ENCODE assay signal across 18 cellular contexts in the genomic region with DNA sequence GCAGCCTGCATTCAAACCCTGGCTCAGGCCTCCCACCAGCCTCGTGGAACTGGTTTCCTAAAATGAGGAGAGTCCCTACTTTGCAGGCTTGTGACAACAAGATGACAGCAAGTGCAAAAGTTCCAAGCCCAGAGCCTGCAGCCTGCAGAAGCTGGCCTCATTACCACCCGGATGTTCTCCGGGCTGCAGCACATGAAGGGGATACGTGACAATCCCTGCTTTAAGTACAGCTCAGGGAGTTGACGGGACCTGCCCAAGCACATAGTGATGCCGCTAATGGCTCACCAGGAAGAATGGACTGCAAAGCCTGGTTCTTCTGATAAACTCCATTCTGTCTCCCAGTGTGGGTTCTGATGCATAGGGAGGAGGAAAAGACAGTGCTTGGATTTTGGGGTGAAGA. TPM values are rescaled to one million over a fixed set of nuclear protein-coding genes. Genes with fewer than 3 reads are reported as not detected.
DNase-seq lines count a peak whose midpoint lies in the region; ATAC-seq and TF ChIP-seq lines count a peak whose summit lies in the region.
"Had no signal": no experiment of that assay in that cellular context is flagged by ENCODE, and none has a peak within 500 bp of the region (broad histone marks: within the 10 kb centered on the region; RNA-seq: fewer than 3 reads in every experiment).

No MANE protein-coding gene starts in this region.

- peaks cover 24 to 35% of the 10 kb centered on the region in 2 donors for H3K4me1 Mint-ChIP-seq in stimulated activated naive B cell treated with anti-CD40 and anti-IgM and Interleukin-4, amounts not matched to agents 10 μg/mL and 1 μg/mL and 100 μg/mL, for 72 hours

- intact Hi-C loops in esophagus squamous epithelium (cut with DNase I) (no loop called here), uterus (cut with DNase I; ENCODE audit: low total_unique reads) (no loop called here)

- no peaks in the 10 kb centered on the region for H3K9me2 ChIP-seq in GM23248 (ENCODE audit: insufficient read depth)

- H3K27me3 Mint-ChIP-seq in stimulated activated naive B cell treated with anti-CD40 and anti-IgM and Interleukin-4, amounts not matched to agents 10 μg/mL and 1 μg/mL and 100 μg/mL, for 72 hours, result no peaks in the 10 kb centered on the region

- H3K36me3 Mint-ChIP-seq in stimulated activated naive B cell treated with anti-CD40 and anti-IgM and Interleukin-4, amounts not matched to agents 10 μg/mL and 1 μg/mL and 100 μg/mL, for 72 hours, result peaks cover 24 to 45% of the 10 kb centered on the region in 2 donors

- H3K27ac Mint-ChIP-seq in stimulated activated naive B cell treated with anti-CD40 and anti-IgM and Interleukin-4, amounts not matched to agents 10 μg/mL and 1 μg/mL and 100 μg/mL, for 72 hours, result no peak overlapping the region
- H3K27ac Mint-ChIP-seq: activated T-helper 1 cell treated with anti-CD3 and anti-CD28 coated beads, Interleukin-12 subunit alpha, Interleukin-12 subunit beta, Interleukin-2, Interleukin-4 antibody, amounts not matched to agents 30 ng/mL and 10 ng/mL and 1 ng/mL, durations not matched to agents 14 hours and 24 hours and 36 hours had no signal

- H4K20me1 ChIP-seq in GM23248 (ENCODE audit: insufficient read depth), result no peaks in the 10 kb centered on the region

- no peaks in the 10 kb centered on the region for H3K27me3 ChIP-seq in GM23248 (replicated peaks; ENCODE audit: insufficient read depth)
- no peaks in the 10 kb centered on the region for H3K27me3 ChIP-seq in esophagus squamous epithelium
- H3K27me3 ChIP-seq in skeletal muscle tissue (ENCODE audit: control insufficient read depth in 3 of 3, insufficient read depth in 3 of 3, low read length in 3 of 3), result no peaks in the 10 kb centered on the region
- H3K27me3 ChIP-seq in uterus, result no peaks in the 10 kb centered on the region
- H3K27me3 ChIP-seq: BLaER1 treated with 17β-estradiol and CSF1 and Interleukin-3, amounts not matched to agents 10 nM and 100 nM had no signal

- H3K27ac ChIP-seq in GM23248 (0 out of 2 replicates have a peak overlapping the region, but pooled peaks have one; percentile 23), SK-N-MC (peak overlapping the region; percentile 1; the same call in 1 of the 2 replicates), esophagus squamous epithelium (peak overlapping the region; percentile 72 to 90 (median 84)), skeletal muscle tissue (ENCODE audit: low read depth, low read length) (peak overlapping the region; percentile 49), uterus (no peak overlapping the region)

- 88 to 92% methylated on average over 6 of the region's 6 CpGs for WGBS in GM23248 (ENCODE audit: low coverage in 1 of 2, low lambda C conversion rate in 2 of 2, missing lambda C conversion rate in 2 of 2), 2 experiments
- 29 to 33% methylated on average over 1 to 2 of the region's 6 CpGs for WGBS in esophagus squamous epithelium, 2 donors

- peaks cover 93% of the 10 kb centered on the region for H3K79me2 ChIP-seq in GM23248 (ENCODE audit: insufficient read depth)

- peak in 1 of 4 donors; percentile 11 for TF ChIP-seq POLR2A in esophagus squamous epithelium (IDR thresholded peaks at IDR 0.05)
- TF ChIP-seq POLR2A in uterus (IDR thresholded peaks at IDR 0.05), result no peak

- H3K9me3 ChIP-seq in GM23248 (ENCODE audit: low read depth), result no peaks in the 10 kb centered on the region
- no peaks in the 10 kb centered on the region for H3K9me3 ChIP-seq in SK-N-MC (ENCODE audit: low read depth, low read length)
- H3K9me3 ChIP-seq in esophagus squamous epithelium, result no peaks in the 10 kb centered on the region
- H3K9me3 ChIP-seq in skeletal muscle tissue (ENCODE audit: control insufficient read depth in 3 of 3, low read length in 3 of 3), result no peaks in the 10 kb centered on the region
- no peaks in the 10 kb centered on the region for H3K9me3 ChIP-seq in uterus
- H3K9me3 ChIP-seq: BLaER1 treated with 17β-estradiol and CSF1 and Interleukin-3, amounts not matched to agents 10 nM and 100 nM had no signal

- no peak overlapping the region for H2AFZ ChIP-seq in GM23248

- in situ Hi-C loops in GM23248 (cut with MboI), result no loop called here

- TF ChIP-seq CTCF in esophagus squamous epithelium (IDR thresholded peaks at IDR 0.05) (no peak), uterus (IDR thresholded peaks at IDR 0.05) (no peak)

- no peak for ATAC-seq in stimulated activated naive B cell treated with anti-CD40 and anti-IgM and Interleukin-4, amounts not matched to agents 10 μg/mL and 1 μg/mL and 100 μg/mL, for 72 hours (replicated peaks)
- ATAC-seq in GM19035 (IDR thresholded peaks at IDR 0.05; ENCODE audit: unreplicated experiment), result no peak
- ATAC-seq: sciatic nerve had no signal

- no peak overlapping the region for H3K4me2 ChIP-seq in GM23248 (ENCODE audit: unreplicated experiment)

- H3K4me3 ChIP-seq in GM23248 (no peak overlapping the region), SK-N-MC (no peak overlapping the region), esophagus squamous epithelium (no peak overlapping the region), skeletal muscle tissue (ENCODE audit: low read length in 3 of 3) (no peak overlapping the region), uterus (no peak overlapping the region)

- H3K9ac ChIP-seq in GM23248 (no peak overlapping the region), SK-N-MC (ENCODE audit: insufficient read length) (no peak overlapping the region), skeletal muscle tissue (ENCODE audit: low read depth in 1 of 3, low read length in 3 of 3) (peak overlapping the region in 1 of 3 donors; percentile 1)

- DNase-seq in GM23248, result no peak
- no peak for DNase-seq in SK-N-MC (ENCODE audit: low read depth, low spot score)
- DNase-seq in esophagus squamous epithelium (lab: John Stamatoyannopoulos, UW), result no peak
- DNase-seq in stimulated activated naive B cell treated with anti-CD40 and anti-IgM and Interleukin-4, amounts not matched to agents 10 μg/mL and 1 μg/mL and 100 μg/mL, for 72 hours, result no peak
- no peak for DNase-seq in uterus
- DNase-seq: activated CD4-positive, alpha-beta T cell treated with anti-CD3 and anti-CD28 coated beads for 48 hours; amniotic stem cell; dermis blood vessel endothelial cell; NCI-H2081 treated with DMSO at 0.1 percent for 48 hours; NCI-H774 had no signal

- no peak overlapping the region for H3K4me3 Mint-ChIP-seq in stimulated activated naive B cell treated with anti-CD40 and anti-IgM and Interleukin-4, amounts not matched to agents 10 μg/mL and 1 μg/mL and 100 μg/mL, for 72 hours
- H3K4me3 Mint-ChIP-seq: activated T-helper 1 cell treated with anti-CD3 and anti-CD28 coated beads, Interleukin-12 subunit alpha, Interleukin-12 subunit beta, Interleukin-2, Interleukin-4 antibody, amounts not matched to agents 30 ng/mL and 10 ng/mL and 1 ng/mL, durations not matched to agents 14 hours and 24 hours and 36 hours had no signal

- H3K36me3 ChIP-seq in GM23248 (ENCODE audit: low read depth), result peaks cover 41% of the 10 kb centered on the region
- peaks cover 63% of the 10 kb centered on the region for H3K36me3 ChIP-seq in SK-N-MC (ENCODE audit: insufficient read depth, low read length)
- peaks cover 0 to 9% (median 2%) of the 10 kb centered on the region in 3 donors for H3K36me3 ChIP-seq in esophagus squamous epithelium
- H3K36me3 ChIP-seq in skeletal muscle tissue (ENCODE audit: control insufficient read depth in 3 of 3, insufficient read depth in 3 of 3, low read length in 3 of 3), result peaks cover 5 to 20% (median 7%) of the 10 kb centered on the region in 3 donors
- no peaks in the 10 kb centered on the region for H3K36me3 ChIP-seq in uterus

- no peaks in the 10 kb centered on the region for H3K9me3 Mint-ChIP-seq in stimulated activated naive B cell treated with anti-CD40 and anti-IgM and Interleukin-4, amounts not matched to agents 10 μg/mL and 1 μg/mL and 100 μg/mL, for 72 hours
- H3K9me3 Mint-ChIP-seq: neural crest cell had no signal

- peaks cover 48% of the 10 kb centered on the region for H3K4me1 ChIP-seq in GM23248 (ENCODE audit: insufficient read depth)
- peaks cover 54 to 97% (median 66%) of the 10 kb centered on the region in 3 donors for H3K4me1 ChIP-seq in esophagus squamous epithelium
- peaks cover 60 to 81% (median 73%) of the 10 kb centered on the region in 3 donors for H3K4me1 ChIP-seq in skeletal muscle tissue (ENCODE audit: control insufficient read depth in 3 of 3, insufficient read depth in 3 of 3, low read length in 3 of 3)
- peaks cover 0 to 18% of the 10 kb centered on the region in 2 donors for H3K4me1 ChIP-seq in uterus

- peaks cover 52% of the 10 kb centered on the region for H3F3A ChIP-seq in GM23248 (ENCODE audit: insufficient read depth)

RNA-seq across cellular contexts. Expression of gene SSH1, which starts 15.0 kb away (rescaled TPM):
- total RNA-seq in GM23248 (2014; rRNA removed; shearing (Covaris generic)), result 21.9 and 33.5 TPM in 2 replicates
- polyA plus RNA-seq in GM23248 (2016; fragmentation: Nextera tagmentation; extraction: Ambion mirVana), result 44.0 and 49.0 TPM in 2 replicates
- 10 to 100 TPM; 10.1 to 25.5 (median 12.6) TPM for total RNA-seq in esophagus squamous epithelium
- total RNA-seq in skeletal muscle tissue, result 11.0 TPM
- 10 to 100 TPM in 2 of 4 donors, 1 to 10 TPM in 2; 8.7 to 55.4 (median 10.7) TPM for total RNA-seq in uterus

RNA-seq across cellular contexts. Expression of gene DAO, which starts 37.5 kb away (rescaled TPM):
- total RNA-seq in GM23248 (2014; rRNA removed; shearing (Covaris generic)), result not detected in 2 replicates
- not detected in 2 replicates for polyA plus RNA-seq in GM23248 (2016; fragmentation: Nextera tagmentation; extraction: Ambion mirVana)
- total RNA-seq in esophagus squamous epithelium (not detected), skeletal muscle tissue (not detected), uterus (not detected)
- total RNA-seq: activated T-helper 1 cell treated with anti-CD3 and anti-CD28 coated beads, Interleukin-12 subunit alpha, Interleukin-12 subunit beta, Interleukin-2, Interleukin-4 antibody, amounts not matched to agents 30 ng/mL and 10 ng/mL and 1 ng/mL, durations not matched to agents 14 hours and 24 hours and 36 hours; H4; neural crest cell; sciatic nerve; T-helper 2 cell treated with Interferon-gamma antibody and Interleukin-4, amounts not matched to agents 100 ng/mL and 5 ng/mL, for 36 hours had no signal

Comparison
In these comparisons a context has a peak if more than half of its experiments do, and no peak if none do; other contexts are left out.
1. H3K27ac ChIP-seq: peak in GM23248 (single experiment), SK-N-MC (single experiment), esophagus squamous epithelium (4 of 4) and skeletal muscle tissue (single experiment); none in uterus (0 of 2).